19 cellular contexts compared by ENCODE assay signal in the genomic region with DNA sequence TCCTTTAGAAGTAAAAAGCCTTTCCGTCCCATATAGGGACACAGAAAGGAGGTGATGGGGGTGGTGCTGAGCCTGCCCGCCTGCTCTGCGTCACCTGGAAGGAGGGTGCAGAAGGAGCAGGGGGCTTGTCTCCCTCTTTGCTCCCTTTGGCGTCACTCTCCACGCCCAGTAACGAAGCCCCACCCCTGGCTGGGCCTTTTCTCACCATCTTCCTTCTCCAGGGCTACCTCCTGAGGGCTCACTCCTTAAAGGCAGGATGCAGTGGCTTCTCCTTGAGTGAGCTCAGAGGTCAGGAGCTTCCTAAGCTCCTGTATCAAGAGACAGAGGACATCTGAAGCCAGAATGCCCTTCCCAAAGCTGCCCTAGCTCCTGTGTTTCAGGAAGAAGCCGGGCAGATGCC. TPM values are rescaled to one million over a fixed set of nuclear protein-coding genes. Genes with fewer than 3 reads are reported as not detected.
A peak's percentile ranks its signal among the peaks of the same experiment; 100 is the strongest.
DNase-seq lines count a peak whose midpoint lies in the region; ATAC-seq and TF ChIP-seq lines count a peak whose summit lies in the region.
"Had no signal": no experiment of that assay in that cellular context is flagged by ENCODE, and none has a peak within 500 bp of the region (broad histone marks: within the 10 kb centered on the region; RNA-seq: fewer than 3 reads in every experiment).

No MANE protein-coding gene starts in this region.

- TF ChIP-seq EP300 in SK-N-SH (IDR thresholded peaks at IDR 0.05; ENCODE audit: borderline replicate concordance in 1 of 2, low read depth in 1 of 2, low read length in 1 of 2): no peak

- no peaks in the 10 kb centered on the region for H3K9me3 Mint-ChIP-seq in dendritic cell treated with granulocyte-macrophage colony-stimulating factor and Interleukin-4, amounts not matched to agents 40 ng/mL and 50 ng/mL, for 4 days

- H4K20me1 ChIP-seq in SK-N-SH (ENCODE audit: insufficient read depth): no peaks in the 10 kb centered on the region

- H3K4me2 ChIP-seq in SK-N-SH: peak overlapping the region; percentile 39

- H3K9me3 ChIP-seq in SK-N-SH (no peaks in the 10 kb centered on the region), left ventricle myocardium inferior (replicated peaks) (no peaks in the 10 kb centered on the region), right cardiac atrium (ENCODE audit: control insufficient read depth, low read length) (no peaks in the 10 kb centered on the region)

- 91% methylated on average over 7 of the region's 7 CpGs for WGBS in SK-N-SH (ENCODE audit: low lambda C conversion rate)
- 90% methylated on average over 7 of the region's 7 CpGs for WGBS in right cardiac atrium

- H3K27me3 ChIP-seq in SK-N-SH (ENCODE audit: insufficient read depth) (no peaks in the 10 kb centered on the region), layer of hippocampus (ENCODE audit: control insufficient read depth, insufficient read depth, low read length) (no peaks in the 10 kb centered on the region), left ventricle myocardium inferior (ENCODE audit: low read depth) (no peaks in the 10 kb centered on the region), right cardiac atrium (ENCODE audit: control insufficient read depth, insufficient read depth) (no peaks in the 10 kb centered on the region)

- TF ChIP-seq CTCF in SK-N-SH (IDR thresholded peaks at IDR 0.05) (no peak), left ventricle myocardium inferior (IDR thresholded peaks at IDR 0.05; ENCODE audit: borderline replicate concordance) (no peak)

- ATAC-seq in SK-N-SH treated with all-trans-retinoic acid at 6 μM for 48 hours: no peak
- no peak for ATAC-seq in right cardiac atrium
- ATAC-seq: HepG2 had no signal

- no peaks in the 10 kb centered on the region for H3K27me3 Mint-ChIP-seq in dendritic cell treated with granulocyte-macrophage colony-stimulating factor and Interleukin-4, amounts not matched to agents 40 ng/mL and 50 ng/mL, for 4 days

- peaks cover 28% of the 10 kb centered on the region for H3K36me3 Mint-ChIP-seq in dendritic cell treated with granulocyte-macrophage colony-stimulating factor and Interleukin-4, amounts not matched to agents 40 ng/mL and 50 ng/mL, for 4 days (ENCODE audit: low read depth)

- CTCF ChIA-PET in SK-N-SH (lab: Yijun Ruan, JAX): interaction anchor here (1.9 kb wide), 1 partner anchor 192 kb away, joined by 6 read pairs; no protein-coding TSS in a partner anchor

- no peak overlapping the region for H3K4me3 ChIP-seq in SK-N-SH (ENCODE audit: low read depth in 2 of 2, low read length in 1 of 2)
- no peak overlapping the region for H3K4me3 ChIP-seq in left ventricle myocardium inferior
- no peak overlapping the region for H3K4me3 ChIP-seq in right cardiac atrium (ENCODE audit: low read length)
- H3K4me3 ChIP-seq: SK-N-MC had no signal

- DNase-seq in SK-N-SH (no peak), left ventricle myocardium inferior (no peak), right cardiac atrium (no peak), NCI-H1694 (lab: John Stamatoyannopoulos, UW) (no peak), DMS79 treated with DMSO at 0.1 percent for 48 hours (lab: John Stamatoyannopoulos, UW) (no peak)
- DNase-seq: DND-41, KG1, MV-4-11, NCI-H2029, NCI-H345, NCI-H524 treated with DMSO at 0.1 percent for 48 hours, SHP77 had no signal

- H3K4me1 ChIP-seq in SK-N-SH (ENCODE audit: control insufficient read depth in 1 of 2, insufficient read depth in 2 of 2, low read depth in 1 of 2, low read length in 1 of 2) (peaks cover 11 to 12% of the 10 kb centered on the region in 2 experiments), left ventricle myocardium inferior (peaks cover 87% of the 10 kb centered on the region), right cardiac atrium (ENCODE audit: control insufficient read depth, insufficient read depth, low read length) (peaks cover 17% of the 10 kb centered on the region)

- H3K36me3 ChIP-seq in SK-N-SH (replicated peaks in 1 of 2; ENCODE audit: control insufficient read depth in 1 of 2, insufficient read depth in 2 of 2, low read length in 1 of 2) (no peaks in the 10 kb centered on the region), left ventricle myocardium inferior (no peaks in the 10 kb centered on the region)

- TF ChIP-seq RAD21 in SK-N-SH (IDR thresholded peaks at IDR 0.05; ENCODE audit: low read length): no peak

- H3K27ac ChIP-seq in SK-N-SH (ENCODE audit: low read depth in 2 of 2, low read length in 1 of 2) (no peak overlapping the region; a peak in 1 of 4 replicates), layer of hippocampus (ENCODE audit: low read depth, low read length) (peak overlapping the region; percentile 96), left ventricle myocardium inferior (replicated peaks) (no peak overlapping the region), right cardiac atrium (ENCODE audit: low read length) (no peak overlapping the region)
- H3K27ac ChIP-seq: 22Rv1, SK-N-MC had no signal

- peaks cover 76% of the 10 kb centered on the region for H3K4me1 Mint-ChIP-seq in dendritic cell treated with granulocyte-macrophage colony-stimulating factor and Interleukin-4, amounts not matched to agents 40 ng/mL and 50 ng/mL, for 4 days (ENCODE audit: low read depth)

- no peak overlapping the region for H2AFZ ChIP-seq in SK-N-SH (ENCODE audit: low read depth)

- no peak overlapping the region for H3K4me3 Mint-ChIP-seq in dendritic cell treated with granulocyte-macrophage colony-stimulating factor and Interleukin-4, amounts not matched to agents 40 ng/mL and 50 ng/mL, for 4 days

- POLR2A ChIA-PET in SK-N-SH (lab: Yijun Ruan, JAX): interaction anchor here (0.6 kb wide), 1 partner anchor 142 kb away, joined by 5 read pairs; no protein-coding TSS in a partner anchor

- peak overlapping the region; percentile 78 for H3K27ac Mint-ChIP-seq in dendritic cell treated with granulocyte-macrophage colony-stimulating factor and Interleukin-4, amounts not matched to agents 40 ng/mL and 50 ng/mL, for 4 days

- no peaks in the 10 kb centered on the region for H3K9me2 ChIP-seq in SK-N-SH

- H3K79me2 ChIP-seq in SK-N-SH (ENCODE audit: insufficient read depth): peaks cover 16% of the 10 kb centered on the region; the same call in 1 of the 2 replicates

- intact Hi-C loops in dendritic cell treated with granulocyte-macrophage colony-stimulating factor and Interleukin-4, amounts not matched to agents 40 ng/mL and 50 ng/mL, for 4 days (cut with micrococcal nuclease): loop anchor here (5.0 kb wide), 1 partner anchor 33 kb away; a partner anchor contains a TSS
- intact Hi-C loops in left ventricle myocardium inferior (cut with micrococcal nuclease) (no loop called here), right cardiac atrium (cut with DNase I) (no loop called here)

- no peak overlapping the region for H3K9ac ChIP-seq in SK-N-SH

- H3F3A ChIP-seq in SK-N-SH (replicated peaks; ENCODE audit: insufficient read depth): no peaks in the 10 kb centered on the region

TF ChIP-seq in SK-N-SH, 30 proteins besides CTCF, POLR2A, EP300 and RAD21:
- TF ChIP-seq RXRA (IDR thresholded peaks at IDR 0.05; ENCODE audit: borderline replicate concordance, low read depth) (no peak), CHD2 (IDR thresholded peaks at IDR 0.05; ENCODE audit: low read length, partially characterized antibody) (no peak), MXI1 (IDR thresholded peaks at IDR 0.05; ENCODE audit: low read depth, low read length) (no peak), GATA2 (CRISPR knock-in tag; IDR thresholded peaks at IDR 0.05) (no peak), JUND (IDR thresholded peaks at IDR 0.05) (no peak), RFX5 (IDR thresholded peaks at IDR 0.05; ENCODE audit: low read length) (no peak), NFIC (IDR thresholded peaks at IDR 0.05; ENCODE audit: borderline replicate concordance) (no peak), RCOR1 (IDR thresholded peaks at IDR 0.05; ENCODE audit: low read length) (no peak)

TF ChIP-seq in SK-N-SH treated with all-trans-retinoic acid at 6 μM for 48 hours, 23 proteins besides CTCF, POLR2A, EP300 and RAD21:
- TF ChIP-seq, protein P1, sequence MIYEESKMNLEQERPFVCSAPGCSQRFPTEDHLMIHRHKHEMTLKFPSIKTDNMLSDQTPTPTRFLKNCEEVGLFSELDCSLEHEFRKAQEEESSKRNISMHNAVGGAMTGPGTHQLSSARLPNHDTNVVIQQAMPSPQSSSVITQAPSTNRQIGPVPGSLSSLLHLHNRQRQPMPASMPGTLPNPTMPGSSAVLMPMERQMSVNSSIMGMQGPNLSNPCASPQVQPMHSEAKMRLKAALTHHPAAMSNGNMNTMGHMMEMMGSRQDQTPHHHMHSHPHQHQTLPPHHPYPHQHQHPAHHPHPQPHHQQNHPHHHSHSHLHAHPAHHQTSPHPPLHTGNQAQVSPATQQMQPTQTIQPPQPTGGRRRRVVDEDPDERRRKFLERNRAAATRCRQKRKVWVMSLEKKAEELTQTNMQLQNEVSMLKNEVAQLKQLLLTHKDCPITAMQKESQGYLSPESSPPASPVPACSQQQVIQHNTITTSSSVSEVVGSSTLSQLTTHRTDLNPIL (CRISPR knock-in tag; IDR thresholded peaks at IDR 0.05; ENCODE audit: low read depth): no peak
- TF ChIP-seq RARB (CRISPR knock-in tag; IDR thresholded peaks at IDR 0.05): no peak

RNA-seq across cellular contexts. Expression of a gene that starts 31.5 kb away (rescaled TPM):
- polyA plus RNA-seq in SK-N-SH (2012; rRNA removed) (12.1 and 19.7 TPM in 2 replicates), right cardiac atrium (42.1 TPM)
- 7.2 and 12.6 TPM in 2 replicates for polyA plus RNA-seq in SK-N-SH (2012; cell fraction: cytosol; rRNA removed)
- 15.6 and 18.2 TPM in 2 replicates for polyA plus RNA-seq in SK-N-SH (2012; cell fraction: nucleus; rRNA removed)
- total RNA-seq in left ventricle myocardium inferior (56.8 TPM), right cardiac atrium (10 to 100 TPM; 37.4 to 52.0 (median 46.2) TPM)
- total RNA-seq: G401 had no signal
- polyA plus RNA-seq: HepG2 had no signal
